ENCODE assay signal across 11 cellular contexts in genomic region chr16:81405702-81406113, GRCh38. TPM values are rescaled to one million over a fixed set of nuclear protein-coding genes. Genes with fewer than 3 reads are reported as not detected.
DNase-seq lines count a peak whose midpoint lies in the region; ATAC-seq, FAIRE-seq and TF ChIP-seq lines count a peak whose summit lies in the region.
"Had no signal": no experiment of that assay in that cellular context is flagged by ENCODE, and none has a peak within 500 bp of the region (broad histone marks: within the 10 kb centered on the region; RNA-seq: fewer than 3 reads in every experiment).

No MANE protein-coding gene starts in this region.

- H3K4me1 ChIP-seq in cardiac muscle cell (ENCODE audit: low read depth) (no peaks in the 10 kb centered on the region), heart right ventricle (peaks cover 0 to 31% (median 10%) of the 10 kb centered on the region in 9 donors), astrocyte (ENCODE audit: insufficient read depth, low read length) (peaks cover 25% of the 10 kb centered on the region), MM.1S (ENCODE audit: low read length) (no peaks in the 10 kb centered on the region)

- H3K79me2 ChIP-seq in astrocyte (ENCODE audit: insufficient read depth, low read length): no peaks in the 10 kb centered on the region
- no peaks in the 10 kb centered on the region for H3K79me2 ChIP-seq in MM.1S (ENCODE audit: low read length)

- no peaks in the 10 kb centered on the region for H3K9me3 Mint-ChIP-seq in astrocyte (ENCODE audit: unreplicated experiment)
- H3K9me3 Mint-ChIP-seq: activated CD4-positive, alpha-beta memory T cell treated with anti-CD3 and anti-CD28 coated beads for 36 hours had no signal

- H2AFZ ChIP-seq in astrocyte (ENCODE audit: low read depth, low read length) (no peak overlapping the region), MM.1S (ENCODE audit: low read length) (no peak overlapping the region)

- DNase-seq in cardiac muscle cell (ENCODE audit: low read depth in 1 of 2, low spot score in 1 of 2): peak in 1 of 2 donors; percentile 91
- DNase-seq in heart right ventricle: no peak
- DNase-seq in astrocyte (ENCODE audit: low read depth): peak; percentile 99
- peak; percentile 94 for DNase-seq in iris pigment epithelial cell (ENCODE audit: low read depth)
- peak; percentile 95 for DNase-seq in urothelium cell line (ENCODE audit: low spot score)
- no peak for DNase-seq in caudate nucleus (lab: John Stamatoyannopoulos, UW)
- DNase-seq in MM.1S: no peak
- DNase-seq in medulla oblongata (ENCODE audit: extremely low spot score): no peak
- DNase-seq: activated CD4-positive, alpha-beta memory T cell treated with anti-CD3 and anti-CD28 coated beads for 36 hours; cortex of kidney had no signal

- H3K4me1 Mint-ChIP-seq in astrocyte (ENCODE audit: low read depth, unreplicated experiment): peaks cover 13% of the 10 kb centered on the region

- H3K9me2 ChIP-seq in MM.1S (replicated peaks; ENCODE audit: insufficient read depth, low read length): no peaks in the 10 kb centered on the region

- H3K36me3 ChIP-seq in cardiac muscle cell (no peaks in the 10 kb centered on the region), heart right ventricle (no peaks in the 10 kb centered on the region), astrocyte (ENCODE audit: insufficient read depth, low read length) (no peaks in the 10 kb centered on the region), MM.1S (replicated peaks; ENCODE audit: insufficient read depth, low read length) (no peaks in the 10 kb centered on the region)

- ATAC-seq in heart right ventricle: no peak

- no peaks in the 10 kb centered on the region for H4K20me1 ChIP-seq in astrocyte (ENCODE audit: insufficient read depth, low read length)
- no peaks in the 10 kb centered on the region for H4K20me1 ChIP-seq in MM.1S (ENCODE audit: insufficient read depth, low read length)

- no peaks in the 10 kb centered on the region for H3K36me3 Mint-ChIP-seq in astrocyte (ENCODE audit: low read depth, unreplicated experiment)
- H3K36me3 Mint-ChIP-seq: activated CD4-positive, alpha-beta memory T cell treated with anti-CD3 and anti-CD28 coated beads for 36 hours; CD14-positive monocyte had no signal

- H3K27me3 Mint-ChIP-seq in astrocyte (ENCODE audit: low read depth, unreplicated experiment): peaks cover 2% of the 10 kb centered on the region
- H3K27me3 Mint-ChIP-seq: activated CD4-positive, alpha-beta memory T cell treated with anti-CD3 and anti-CD28 coated beads for 36 hours had no signal

- peak; percentile 19 for TF ChIP-seq CTCF in cardiac muscle cell (IDR thresholded peaks at IDR 0.05; ENCODE audit: low read depth, low read length)
- TF ChIP-seq CTCF in heart right ventricle (IDR thresholded peaks at IDR 0.05): peak in 1 of 9 donors; percentile 5
- TF ChIP-seq CTCF in astrocyte (IDR thresholded peaks at IDR 0.05; ENCODE audit: insufficient read depth, low read depth, low read length): peak; percentile 10
- no peak for TF ChIP-seq CTCF in MM.1S (IDR thresholded peaks at IDR 0.05; ENCODE audit: low read length)

- H3K9ac ChIP-seq in astrocyte (ENCODE audit: low read length) (peak overlapping the region; percentile 64), MM.1S (ENCODE audit: low read length) (no peak overlapping the region)

- intact Hi-C loops in heart right ventricle (cut with DNase I): loop anchor here in 6 of 10 donors (2.0 to 10.0 kb wide), 6 partner anchors 162 to 319 kb away; no protein-coding TSS in a partner anchor

- 67 to 72% methylated on average over 11 of the region's 11 CpGs for WGBS in heart right ventricle, 2 donors

- H3K27ac Mint-ChIP-seq in astrocyte (ENCODE audit: unreplicated experiment): peak overlapping the region; percentile 98
- H3K27ac Mint-ChIP-seq: activated CD4-positive, alpha-beta memory T cell treated with anti-CD3 and anti-CD28 coated beads for 36 hours had no signal

- H3K27me3 ChIP-seq in cardiac muscle cell: peaks cover 5% of the 10 kb centered on the region
- H3K27me3 ChIP-seq in heart right ventricle: peaks cover 0 to 8% (median 3%) of the 10 kb centered on the region in 7 donors
- no peaks in the 10 kb centered on the region for H3K27me3 ChIP-seq in astrocyte (ENCODE audit: insufficient read depth, low read length)
- no peaks in the 10 kb centered on the region for H3K27me3 ChIP-seq in MM.1S (replicated peaks; ENCODE audit: insufficient read depth, low read length)

- no peak overlapping the region for H3K27ac ChIP-seq in cardiac muscle cell
- no peak overlapping the region for H3K27ac ChIP-seq in heart right ventricle
- peak overlapping the region; percentile 85 for H3K27ac ChIP-seq in astrocyte (ENCODE audit: low read depth, low read length)
- H3K27ac ChIP-seq in caudate nucleus (ENCODE audit: low read depth, low read length): no peak overlapping the region
- H3K27ac ChIP-seq in MM.1S (ENCODE audit: low read length): no peak overlapping the region

- H3K4me3 ChIP-seq in cardiac muscle cell: no peak overlapping the region
- no peak overlapping the region for H3K4me3 ChIP-seq in heart right ventricle
- H3K4me3 ChIP-seq in astrocyte (ENCODE audit: insufficient read depth, low read depth, low read length): no peak overlapping the region
- no peak overlapping the region for H3K4me3 ChIP-seq in MM.1S (ENCODE audit: low read length)

- peak overlapping the region; percentile 7 for H3K4me2 ChIP-seq in astrocyte (ENCODE audit: low read length)
- no peak overlapping the region for H3K4me2 ChIP-seq in MM.1S (ENCODE audit: low read depth, low read length)

- no peak overlapping the region for H3K4me3 Mint-ChIP-seq in astrocyte (ENCODE audit: unreplicated experiment)
- H3K4me3 Mint-ChIP-seq: activated CD4-positive, alpha-beta memory T cell treated with anti-CD3 and anti-CD28 coated beads for 36 hours; CD14-positive monocyte had no signal

- peak; percentile 81 for FAIRE-seq in astrocyte (lab: Jason Lieb, UNC)
- peak; percentile 82 for FAIRE-seq in urothelium cell line (lab: Jason Lieb, UNC)

- H3K9me3 ChIP-seq in cardiac muscle cell (ENCODE audit: low read depth): no peaks in the 10 kb centered on the region
- no peaks in the 10 kb centered on the region for H3K9me3 ChIP-seq in heart right ventricle
- no peaks in the 10 kb centered on the region for H3K9me3 ChIP-seq in astrocyte (ENCODE audit: insufficient read depth, low read depth, low read length)
- H3K9me3 ChIP-seq in MM.1S (replicated peaks; ENCODE audit: insufficient read depth, low read length): no peaks in the 10 kb centered on the region

- no peaks in the 10 kb centered on the region for H3F3A ChIP-seq in MM.1S (ENCODE audit: insufficient read depth, low read length)

RNA-seq across cellular contexts. Expression of gene CMIP, which starts 38.9 kb away (rescaled TPM):
- total RNA-seq in cardiac muscle cell (16.6 and 22.2 TPM in 2 replicates), heart right ventricle (10 to 100 TPM in 9 of 10 donors, 1 to 10 TPM in 1; 8.8 to 32.8 (median 14.0) TPM), astrocyte (64.5 and 71.5 TPM in 2 replicates)
- polyA plus RNA-seq in cardiac muscle cell (1.6 and 1.8 TPM in 2 replicates), heart right ventricle (1 to 10 TPM; 5.4 to 7.2 TPM)

Comparison
In these comparisons a context has a peak if more than half of its experiments do, and no peak if none do; other contexts are left out.
1. DNase-seq: peak in astrocyte (single experiment), iris pigment epithelial cell (single experiment) and urothelium cell line (single experiment); none in heart right ventricle (0 of 2), caudate nucleus (0 of 61), MM.1S (single experiment) and medulla oblongata (single experiment).